Comparison of ENCODE assay signal across 1 cellular context in genomic region chr4:74190919-74191397, GRCh38.
TF ChIP-seq lines count a peak whose summit lies in the region.

No MANE protein-coding gene starts in this region.

TF ChIP-seq in HepG2, 621 proteins besides CTCF, POLR2A, EP300 and RAD21 (continued from another document and continues in another):
- no peak for TF ChIP-seq DZIP1 (CRISPR knock-in tag; IDR thresholded peaks at IDR 0.05)
- TF ChIP-seq NPAS2 (CRISPR knock-in tag; IDR thresholded peaks at IDR 0.05; ENCODE audit: borderline replicate concordance), result no peak
- TF ChIP-seq CBX1 (IDR thresholded peaks at IDR 0.05; ENCODE audit: low read depth), result no peak
- 0 out of 2 replicates have a peak, but pooled peaks have one; percentile 19 for TF ChIP-seq ZNF264 (CRISPR knock-in tag; IDR thresholded peaks at IDR 0.05)
- peak; percentile 75 for TF ChIP-seq RARA (CRISPR knock-in tag; IDR thresholded peaks at IDR 0.05)
- TF ChIP-seq ZKSCAN1 (IDR thresholded peaks at IDR 0.05; ENCODE audit: low read length), result no peak
- no peak for TF ChIP-seq MEF2D (CRISPR knock-in tag; IDR thresholded peaks at IDR 0.05)
- no peak for TF ChIP-seq ZSCAN29 (CRISPR knock-in tag; conservative IDR thresholded peaks at IDR 0.05)
- no peak for TF ChIP-seq ATF7 (IDR thresholded peaks at IDR 0.05)
- no peak for TF ChIP-seq ATF7 (CRISPR knock-in tag; IDR thresholded peaks at IDR 0.05)
- no peak for TF ChIP-seq RORA (CRISPR knock-in tag; IDR thresholded peaks at IDR 0.05)
- TF ChIP-seq SRSF4 (IDR thresholded peaks at IDR 0.05; ENCODE audit: low read depth, low read length, poor library complexity, severe bottlenecking), result no peak
- TF ChIP-seq ZBTB33 (CRISPR knock-in tag; IDR thresholded peaks at IDR 0.05), result no peak
- TF ChIP-seq TBX2 (CRISPR knock-in tag; IDR thresholded peaks at IDR 0.05; ENCODE audit: borderline replicate concordance), result peak; percentile 18; the same call in 1 of the 2 replicates
- no peak for TF ChIP-seq DMAP1 (CRISPR knock-in tag; IDR thresholded peaks at IDR 0.05)
- peak; percentile 73; the same call in 1 of the 2 replicates for TF ChIP-seq RCOR2 (CRISPR knock-in tag; IDR thresholded peaks at IDR 0.05)
- TF ChIP-seq ZSCAN21 (CRISPR knock-in tag; IDR thresholded peaks at IDR 0.05; ENCODE audit: borderline replicate concordance), result no peak
- TF ChIP-seq HNRNPUL1 (IDR thresholded peaks at IDR 0.05; ENCODE audit: low read depth, low read length), result no peak
- no peak for TF ChIP-seq ZNF326 (CRISPR knock-in tag; IDR thresholded peaks at IDR 0.05; ENCODE audit: borderline replicate concordance)
- TF ChIP-seq NFYC (CRISPR knock-in tag; IDR thresholded peaks at IDR 0.05), result no peak
- TF ChIP-seq PAWR (CRISPR knock-in tag; IDR thresholded peaks at IDR 0.05; ENCODE audit: borderline replicate concordance), result no peak
- no peak for TF ChIP-seq ZNF550 (CRISPR knock-in tag; IDR thresholded peaks at IDR 0.05; ENCODE audit: borderline replicate concordance)
- TF ChIP-seq ZNF317 (CRISPR knock-in tag; IDR thresholded peaks at IDR 0.05), result no peak
- TF ChIP-seq MTA3 (CRISPR knock-in tag; IDR thresholded peaks at IDR 0.05), result no peak
- TF ChIP-seq GMEB2 (CRISPR knock-in tag; IDR thresholded peaks at IDR 0.05; ENCODE audit: low read depth), result no peak
- no peak for TF ChIP-seq SNRNP70 (IDR thresholded peaks at IDR 0.05; ENCODE audit: low read depth, low read length)
- TF ChIP-seq FOXA3 (CRISPR knock-in tag; IDR thresholded peaks at IDR 0.05), result peak; percentile 95
- no peak for TF ChIP-seq LCORL (IDR thresholded peaks at IDR 0.05)
- TF ChIP-seq LCORL (CRISPR knock-in tag; IDR thresholded peaks at IDR 0.05), result no peak
- no peak for TF ChIP-seq NFKBIZ (CRISPR knock-in tag; IDR thresholded peaks at IDR 0.05)
- TF ChIP-seq ZHX2 (IDR thresholded peaks at IDR 0.05; ENCODE audit: low read depth), result no peak
- no peak for TF ChIP-seq ZHX2 (CRISPR knock-in tag; IDR thresholded peaks at IDR 0.05; ENCODE audit: borderline replicate concordance)
- TF ChIP-seq ZBTB49 (CRISPR knock-in tag; IDR thresholded peaks at IDR 0.05; ENCODE audit: borderline replicate concordance), result no peak
- peak; percentile 50; the same call in 1 of the 2 replicates for TF ChIP-seq NR2F6 (IDR thresholded peaks at IDR 0.05)
- TF ChIP-seq NR2F6 (CRISPR knock-in tag; IDR thresholded peaks at IDR 0.05), result no peak
- no peak for TF ChIP-seq ZFP62 (CRISPR knock-in tag; IDR thresholded peaks at IDR 0.05)
- no peak for TF ChIP-seq THRA (CRISPR knock-in tag; IDR thresholded peaks at IDR 0.05; ENCODE audit: borderline replicate concordance)
- TF ChIP-seq GTF3A (CRISPR knock-in tag; conservative IDR thresholded peaks at IDR 0.05), result no peak
- no peak for TF ChIP-seq MZF1 (CRISPR knock-in tag; IDR thresholded peaks at IDR 0.05; ENCODE audit: borderline replicate concordance)
- peak; percentile 21; the same call in 1 of the 2 replicates for TF ChIP-seq SALL1 (CRISPR knock-in tag; IDR thresholded peaks at IDR 0.05)
- TF ChIP-seq ZNF558 (CRISPR knock-in tag; IDR thresholded peaks at IDR 0.05; ENCODE audit: borderline replicate concordance), result no peak
- 0 out of 2 replicates have a peak, but pooled peaks have one; percentile 16 for TF ChIP-seq ZNF580 (CRISPR knock-in tag; IDR thresholded peaks at IDR 0.05; ENCODE audit: borderline replicate concordance, low read depth)
- no peak for TF ChIP-seq TBL1XR1 (IDR thresholded peaks at IDR 0.05; ENCODE audit: borderline replicate concordance, low read length, partially characterized antibody)
- TF ChIP-seq, protein P1, sequence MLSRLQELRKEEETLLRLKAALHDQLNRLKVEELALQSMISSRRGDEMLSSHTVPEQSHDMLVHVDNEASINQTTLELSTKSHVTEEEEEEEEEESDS (CRISPR knock-in tag; IDR thresholded peaks at IDR 0.05; ENCODE audit: borderline replicate concordance), result no peak
- TF ChIP-seq TFDP2 (CRISPR knock-in tag; IDR thresholded peaks at IDR 0.05), result no peak
- TF ChIP-seq POLR2G (IDR thresholded peaks at IDR 0.05; ENCODE audit: low read depth, low read length), result no peak
- TF ChIP-seq, protein P2, sequence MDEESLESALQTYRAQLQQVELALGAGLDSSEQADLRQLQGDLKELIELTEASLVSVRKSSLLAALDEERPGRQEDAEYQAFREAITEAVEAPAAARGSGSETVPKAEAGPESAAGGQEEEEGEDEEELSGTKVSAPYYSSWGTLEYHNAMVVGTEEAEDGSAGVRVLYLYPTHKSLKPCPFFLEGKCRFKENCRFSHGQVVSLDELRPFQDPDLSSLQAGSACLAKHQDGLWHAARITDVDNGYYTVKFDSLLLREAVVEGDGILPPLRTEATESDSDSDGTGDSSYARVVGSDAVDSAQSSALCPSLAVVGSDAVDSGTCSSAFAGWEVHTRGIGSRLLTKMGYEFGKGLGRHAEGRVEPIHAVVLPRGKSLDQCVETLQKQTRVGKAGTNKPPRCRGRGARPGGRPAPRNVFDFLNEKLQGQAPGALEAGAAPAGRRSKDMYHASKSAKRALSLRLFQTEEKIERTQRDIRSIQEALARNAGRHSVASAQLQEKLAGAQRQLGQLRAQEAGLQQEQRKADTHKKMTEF (CRISPR knock-in tag; IDR thresholded peaks at IDR 0.05), result peak; percentile 72; the same call in 1 of the 2 replicates
- no peak for TF ChIP-seq HDAC6 (IDR thresholded peaks at IDR 0.05; ENCODE audit: low read depth, low read length)
- TF ChIP-seq RBFOX2 (IDR thresholded peaks at IDR 0.05; ENCODE audit: low read depth, low read length), result no peak
- peak; percentile 16; the same call in 1 of the 2 replicates for TF ChIP-seq FOXP1 (IDR thresholded peaks at IDR 0.05)
- peak; percentile 89 for TF ChIP-seq FOXP1 (CRISPR knock-in tag; IDR thresholded peaks at IDR 0.05)
